1 cellular context compared by ENCODE assay signal in genomic region chr1:153342178-153342577, GRCh38.
TF ChIP-seq lines count a peak whose summit lies in the region.

No MANE protein-coding gene starts in this region.

TF ChIP-seq in K562, 482 proteins besides CTCF, POLR2A, EP300 and RAD21 (continued from another document and continues in another):
- peak in 1 of 2 experiments; percentile 45; a peak in 1 of 4 replicates for TF ChIP-seq MLLT1 (IDR thresholded peaks at IDR 0.05)
- no peak for TF ChIP-seq POLR2AphosphoS2 (IDR thresholded peaks at IDR 0.05; ENCODE audit: low read length)
- no peak for TF ChIP-seq ZNF431 (CRISPR knock-in tag; IDR thresholded peaks at IDR 0.05)
- no peak for TF ChIP-seq POLR3A (IDR thresholded peaks at IDR 0.05; ENCODE audit: borderline replicate concordance, extremely low read depth, insufficient read depth, insufficient read length)
- no peak for TF ChIP-seq YBX1 (IDR thresholded peaks at IDR 0.05)
- no peak for TF ChIP-seq BRF2 (IDR thresholded peaks at IDR 0.05; ENCODE audit: borderline replicate concordance, insufficient read depth, insufficient read length)
- no peak for TF ChIP-seq EGR1 (conservative IDR thresholded peaks at IDR 0.05)
- no peak for TF ChIP-seq CBX1 (IDR thresholded peaks at IDR 0.05; ENCODE audit: low read depth)
- TF ChIP-seq ZBTB2 (IDR thresholded peaks at IDR 0.05), result no peak
- TF ChIP-seq LCOR (CRISPR knock-in tag; IDR thresholded peaks at IDR 0.05), result no peak
- no peak for TF ChIP-seq PRDM10 (IDR thresholded peaks at IDR 0.05; ENCODE audit: partially characterized antibody)
- TF ChIP-seq PHB2 (IDR thresholded peaks at IDR 0.05; ENCODE audit: low read depth), result no peak
- TF ChIP-seq RBM15 (IDR thresholded peaks at IDR 0.05; ENCODE audit: insufficient read depth, low read length), result no peak
- TF ChIP-seq ZBTB17 (CRISPR knock-in tag; IDR thresholded peaks at IDR 0.05), result no peak
- TF ChIP-seq ZZZ3 (IDR thresholded peaks at IDR 0.05), result no peak
- TF ChIP-seq NFE2 (IDR thresholded peaks at IDR 0.05; ENCODE audit: low read depth), result peak; percentile 52; the same call in 1 of the 2 replicates
- no peak for TF ChIP-seq GTF2B (IDR thresholded peaks at IDR 0.05; ENCODE audit: extremely low read depth, insufficient read length)
- TF ChIP-seq POLR2AphosphoS5 (IDR thresholded peaks at IDR 0.05; ENCODE audit: control insufficient read depth, insufficient read depth, low read depth, low read length), result no peak
- TF ChIP-seq BRD4 (IDR thresholded peaks at IDR 0.05), result no peak
- TF ChIP-seq TFAM (CRISPR knock-in tag; conservative IDR thresholded peaks at IDR 0.05), result no peak
- no peak for TF ChIP-seq NR0B1 (IDR thresholded peaks at IDR 0.05; ENCODE audit: partially characterized antibody)
- no peak for TF ChIP-seq MLX (CRISPR knock-in tag; conservative IDR thresholded peaks at IDR 0.05)
- no peak for TF ChIP-seq KDM4B (IDR thresholded peaks at IDR 0.05; ENCODE audit: borderline replicate concordance in 2 of 2, low read depth in 1 of 2)
- peak; percentile 29 to 96; a peak in 3 of 4 replicates for TF ChIP-seq TEAD1 (CRISPR knock-in tag; IDR thresholded peaks at IDR 0.05)
- TF ChIP-seq DNMT1 (IDR thresholded peaks at IDR 0.05), result no peak
- no peak for TF ChIP-seq CBFB (CRISPR knock-in tag; IDR thresholded peaks at IDR 0.05)
- TF ChIP-seq HCFC1 (IDR thresholded peaks at IDR 0.05; ENCODE audit: low read depth, low read length), result no peak
- no peak for TF ChIP-seq ZKSCAN3 (CRISPR knock-in tag; IDR thresholded peaks at IDR 0.05)
- no peak for TF ChIP-seq ZNF3 (CRISPR knock-in tag; IDR thresholded peaks at IDR 0.05)
- TF ChIP-seq ATF2 (CRISPR knock-in tag; IDR thresholded peaks at IDR 0.05), result no peak
- peak; percentile 92 to 95 for TF ChIP-seq KDM1A (IDR thresholded peaks at IDR 0.05)
- TF ChIP-seq SMARCA4 (IDR thresholded peaks at IDR 0.05), result peak; percentile 68; the same call in 1 of the 2 replicates
- TF ChIP-seq ATF3 (IDR thresholded peaks at IDR 0.05), result peak; percentile 35; the same call in 1 of the 2 replicates
- TF ChIP-seq ATF3 (CRISPR knock-in tag; conservative IDR thresholded peaks at IDR 0.05), result no peak
- no peak for TF ChIP-seq TAF7 (tag; IDR thresholded peaks at IDR 0.05)
- TF ChIP-seq DPF2 (IDR thresholded peaks at IDR 0.05), result peak; percentile 53
- TF ChIP-seq ZNF24 (IDR thresholded peaks at IDR 0.05), result no peak
- TF ChIP-seq ZBTB43 (CRISPR knock-in tag; IDR thresholded peaks at IDR 0.05), result no peak
- TF ChIP-seq LEF1 (IDR thresholded peaks at IDR 0.05), result peak; percentile 60; the same call in 1 of the 2 replicates
- TF ChIP-seq RREB1 (CRISPR knock-in tag; IDR thresholded peaks at IDR 0.05), result no peak
- no peak for TF ChIP-seq CREM (IDR thresholded peaks at IDR 0.05; ENCODE audit: low read depth)
- TF ChIP-seq ZNF583 (CRISPR knock-in tag; IDR thresholded peaks at IDR 0.05), result no peak
- TF ChIP-seq THRAP3 (IDR thresholded peaks at IDR 0.05; ENCODE audit: borderline replicate concordance), result no peak
